Comparison of ENCODE assay signal across 29 cellular contexts in the genomic region with DNA sequence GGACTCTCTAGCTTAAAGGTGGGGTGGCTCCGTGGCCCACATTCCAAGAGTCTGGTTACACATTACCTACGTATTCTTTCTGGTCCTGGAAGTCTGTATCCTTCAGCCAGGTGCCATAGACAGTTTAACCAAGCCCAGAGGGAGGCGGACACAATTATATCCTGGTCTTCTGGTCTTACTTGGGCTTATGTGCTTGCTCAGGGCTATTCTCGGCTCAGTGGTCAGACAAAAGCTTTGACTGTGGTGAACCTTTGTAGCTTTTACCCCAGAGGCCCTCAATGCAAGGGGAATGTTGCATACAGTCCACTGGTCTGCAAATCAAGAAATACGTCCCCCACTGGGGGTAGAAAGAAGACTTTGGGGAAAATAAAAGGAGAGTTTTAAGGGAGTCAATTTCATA.
"Had no signal": no experiment of that assay in that cellular context is flagged by ENCODE, and none has a peak within 500 bp of the region (broad histone marks: within the 10 kb centered on the region; RNA-seq: fewer than 3 reads in every experiment).

No MANE protein-coding gene starts in this region.

- DNase-seq: activated CD4-positive, alpha-beta memory T cell treated with anti-CD3 and anti-CD28 coated beads for 36 hours; activated CD4-positive, alpha-beta T cell treated with anti-CD3 and anti-CD28 coated beads for 36 hours; activated CD4-positive, alpha-beta T cell treated with anti-CD3 and anti-CD28 coated beads, Interleukin-2, amount 10 ng/mL, durations not matched to agents 24 days and 14 days; activated CD4-positive, CD25-positive, alpha-beta regulatory T cell; activated CD4-positive, CD25-positive, alpha-beta regulatory T cell treated with anti-CD3 and anti-CD28 coated beads, Interleukin-2, amount 50 U/mL, for 72 hours; activated CD8-positive, alpha-beta memory T cell treated with anti-CD3 and anti-CD28 coated beads, Interleukin-2, amount 10 ng/mL, durations not matched to agents 7 days and 5 days; activated CD8-positive, alpha-beta memory T cell treated with anti-CD3 and anti-CD28 coated beads, Interleukin-2, amount 50 U/mL, for 4 hours; activated CD8-positive, alpha-beta T cell treated with anti-CD3 and anti-CD28 coated beads, Interleukin-2, amount 10 ng/mL, durations not matched to agents 7 days and 5 days; activated gamma-delta T cell; activated naive CD4-positive, alpha-beta T cell; activated naive CD4-positive, alpha-beta T cell treated with anti-CD3 and anti-CD28 coated beads, Interleukin-2, amount 10 ng/mL, durations not matched to agents 7 days and 5 days; activated naive CD8-positive, alpha-beta T cell treated with anti-CD3 and anti-CD28 coated beads, Interleukin-2, amount 10 ng/mL, durations not matched to agents 7 days and 5 days; activated T-cell treated with anti-CD3 and anti-CD28 coated beads, Interleukin-2, amount 50 U/mL, for 1 hour; activated T-cell treated with anti-CD3 and anti-CD28 coated beads, Interleukin-2, amount 50 U/mL, for 72 hours; cortex of kidney; dermis blood vessel endothelial cell; effector CD4-positive, alpha-beta T cell; effector memory CD8-positive, alpha-beta T cell; erythroblast; foreskin keratinocyte; gastrocnemius medialis; T-helper 2 cell had no signal

- H3K36me3 ChIP-seq: ascending aorta, breast epithelium, cardiac muscle cell, esophagus muscularis mucosa, gastrocnemius medialis had no signal

- H3K4me3 Mint-ChIP-seq: activated CD4-positive, alpha-beta memory T cell treated with anti-CD3 and anti-CD28 coated beads for 36 hours; activated CD4-positive, alpha-beta T cell treated with anti-CD3 and anti-CD28 coated beads for 36 hours; activated CD4-positive, alpha-beta T cell treated with anti-CD3 and anti-CD28 coated beads, Interleukin-2, amount 10 ng/mL, durations not matched to agents 24 days and 14 days; activated CD8-positive, alpha-beta memory T cell treated with anti-CD3 and anti-CD28 coated beads, Interleukin-2, amount 10 ng/mL, durations not matched to agents 7 days and 5 days; activated CD8-positive, alpha-beta T cell treated with anti-CD3 and anti-CD28 coated beads, Interleukin-2, amount 10 ng/mL, durations not matched to agents 7 days and 5 days; activated naive CD4-positive, alpha-beta T cell treated with anti-CD3 and anti-CD28 coated beads, Interleukin-2, amount 10 ng/mL, durations not matched to agents 7 days and 5 days; activated naive CD8-positive, alpha-beta T cell treated with anti-CD3 and anti-CD28 coated beads, Interleukin-2, amount 10 ng/mL, durations not matched to agents 7 days and 5 days; activated T-cell treated with anti-CD3 and anti-CD28 coated beads, Interleukin-2, amount 50 U/mL, for 72 hours; brain; central memory CD8-positive, alpha-beta T cell; effector memory CD8-positive, alpha-beta T cell had no signal

- H3K4me3 ChIP-seq: ascending aorta, breast epithelium, cardiac muscle cell, esophagus muscularis mucosa, gastrocnemius medialis had no signal

- H3K27me3 ChIP-seq: ascending aorta, breast epithelium, cardiac muscle cell, esophagus muscularis mucosa, gastrocnemius medialis had no signal

- H3K4me1 ChIP-seq: breast epithelium had no signal

- H3K36me3 Mint-ChIP-seq: brain had no signal

- H3K27me3 Mint-ChIP-seq: activated CD4-positive, alpha-beta memory T cell treated with anti-CD3 and anti-CD28 coated beads for 36 hours; activated CD4-positive, alpha-beta T cell treated with anti-CD3 and anti-CD28 coated beads for 36 hours; central memory CD8-positive, alpha-beta T cell had no signal

- H3K27ac ChIP-seq: ascending aorta, breast epithelium, cardiac muscle cell, esophagus muscularis mucosa, foreskin keratinocyte, gastrocnemius medialis had no signal

- ATAC-seq: activated CD4-positive, alpha-beta T cell treated with anti-CD3 and anti-CD28 coated beads for 36 hours; activated CD8-positive, alpha-beta memory T cell treated with anti-CD3 and anti-CD28 coated beads, Interleukin-2, amount 10 ng/mL, durations not matched to agents 7 days and 5 days; activated CD8-positive, alpha-beta T cell treated with anti-CD3 and anti-CD28 coated beads, Interleukin-2, amount 10 ng/mL, durations not matched to agents 7 days and 5 days; activated naive CD4-positive, alpha-beta T cell treated with anti-CD3 and anti-CD28 coated beads, Interleukin-2, amount 50 U/mL, for 72 hours; activated T-cell treated with anti-CD3 and anti-CD28 coated beads, Interleukin-2, amount 50 U/mL, for 72 hours; effector memory CD8-positive, alpha-beta T cell; foreskin keratinocyte; gastrocnemius medialis had no signal

- H3K9me3 Mint-ChIP-seq: activated naive CD4-positive, alpha-beta T cell treated with anti-CD3 and anti-CD28 coated beads, Interleukin-2, amount 50 U/mL, for 72 hours had no signal

- H3K9me3 ChIP-seq: ascending aorta, breast epithelium had no signal
